ENCODE assay signal across 24 cellular contexts in the genomic region with DNA sequence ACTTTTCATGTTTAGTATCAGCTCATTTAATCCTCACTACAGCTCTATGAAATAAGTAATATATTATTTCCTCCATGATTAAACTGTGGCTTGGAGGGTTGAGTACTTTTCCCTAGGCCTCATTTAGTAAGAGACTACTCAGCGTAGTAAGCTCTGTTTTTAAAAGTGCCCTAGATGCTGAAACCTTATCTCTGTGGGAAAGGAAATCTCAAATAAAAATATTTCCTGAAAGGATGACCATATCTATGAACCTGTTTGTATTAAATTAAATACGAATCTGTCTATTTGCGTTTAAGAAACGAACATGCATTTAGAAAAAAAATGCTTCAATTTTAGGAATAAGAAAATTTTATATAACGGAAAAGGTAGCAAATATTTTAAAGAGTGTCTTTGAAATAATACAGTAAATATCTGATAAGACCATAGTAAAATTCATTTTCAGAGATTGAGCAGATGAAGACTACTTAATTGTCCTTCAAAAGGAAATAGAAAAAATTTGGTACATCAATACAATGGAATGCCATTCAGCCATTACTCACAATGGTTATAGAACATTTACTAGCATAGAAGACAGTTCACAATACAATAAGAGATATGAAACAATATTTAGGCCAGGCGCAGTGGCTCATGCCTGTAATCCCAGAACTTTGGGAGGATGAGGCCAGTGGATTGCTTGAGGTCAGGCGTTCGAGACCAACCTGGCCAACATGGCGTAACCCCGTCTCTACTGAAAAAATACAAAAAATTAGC.
"Had no signal": no experiment of that assay in that cellular context is flagged by ENCODE, and none has a peak within 500 bp of the region (broad histone marks: within the 10 kb centered on the region; RNA-seq: fewer than 3 reads in every experiment).

No MANE protein-coding gene starts in this region.

- H3K27ac ChIP-seq: dorsolateral prefrontal cortex, epithelial cell of prostate, foreskin keratinocyte, gastroesophageal sphincter, neutrophil, pancreas, right atrium auricular region, stomach, thyroid gland, vagina had no signal

- DNase-seq: cortex of kidney; dorsolateral prefrontal cortex; effector CD4-positive, alpha-beta T cell; foreskin keratinocyte; hypothalamus; immature natural killer cell; islet precursor cell; kidney glomerular epithelial cell; left ventricle myocardium superior; mesenchymal stem cell; mucosa of descending colon; naive B cell; pancreas; stimulated activated CD4-positive, alpha-beta T cell treated with anti-CD3 and anti-CD28 coated beads, Interleukin-4, amount 100 ng/mL, for 24 hours; stimulated activated naive CD4-positive, alpha-beta T cell treated with Interleukin-2 at 50 U/mL for 16 hours; stomach; thyroid gland; trophoblast cell had no signal

- H3K27me3 ChIP-seq: dorsolateral prefrontal cortex, foreskin keratinocyte, gastroesophageal sphincter, neutrophil, pancreas, right atrium auricular region, stomach, thyroid gland, vagina had no signal

- H3K4me1 ChIP-seq: pancreas, right atrium auricular region, stomach, thyroid gland had no signal

- H3K9me3 ChIP-seq: gastroesophageal sphincter, mucosa of descending colon, neutrophil, pancreas, right atrium auricular region, stomach, thyroid gland, vagina had no signal

- H3K4me3 ChIP-seq: dorsolateral prefrontal cortex, gastroesophageal sphincter, lung, mucosa of descending colon, pancreas, right atrium auricular region, stomach, thyroid gland, vagina had no signal

- FAIRE-seq: pancreas had no signal
